In the genomic region with DNA sequence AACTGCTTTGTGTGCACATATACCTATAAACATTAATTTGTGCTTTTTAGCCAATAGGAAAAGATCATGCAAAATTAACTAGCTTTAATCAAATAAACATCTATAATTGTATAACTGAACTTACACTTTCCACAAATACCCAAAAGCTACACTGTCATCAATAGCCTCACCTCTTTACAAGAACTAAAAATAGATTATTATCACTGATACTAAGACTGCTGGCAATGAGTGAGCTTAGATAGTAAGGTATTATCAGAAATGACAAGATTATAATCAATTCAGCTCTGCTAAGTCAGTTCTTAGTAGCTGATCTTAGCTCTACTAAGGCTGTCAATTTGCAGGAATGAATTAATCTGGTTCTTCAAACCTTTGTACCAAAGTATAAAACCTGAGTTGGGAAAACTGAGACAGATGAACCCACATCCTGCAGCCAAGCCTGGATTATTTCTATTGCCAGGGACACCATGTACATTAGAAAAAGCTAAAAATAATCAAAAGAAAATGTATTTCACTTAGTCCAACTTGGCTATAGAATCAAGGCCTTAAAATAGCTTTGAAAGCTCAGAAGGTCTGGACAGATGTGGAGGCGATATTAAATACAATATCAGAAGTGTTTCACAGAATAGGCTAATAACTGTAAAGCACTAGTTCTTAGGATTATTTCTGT, we compare ENCODE assay signal across 26 cellular contexts.
"Had no signal": no experiment of that assay in that cellular context is flagged by ENCODE, and none has a peak within 500 bp of the region (broad histone marks: within the 10 kb centered on the region; RNA-seq: fewer than 3 reads in every experiment).

No MANE protein-coding gene starts in this region.

- DNase-seq: activated CD4-positive, alpha-beta memory T cell treated with anti-CD3 and anti-CD28 coated beads, Interleukin-2, amount 10 ng/mL, durations not matched to agents 7 days and 5 days; activated CD4-positive, alpha-beta T cell treated with anti-CD3 and anti-CD28 coated beads for 1 hour; activated CD4-positive, alpha-beta T cell treated with anti-CD3 and anti-CD28 coated beads for 4 hours; activated CD4-positive, alpha-beta T cell treated with anti-CD3 and anti-CD28 coated beads, Interleukin-2, amount 10 ng/mL, durations not matched to agents 7 days and 5 days; activated CD4-positive, alpha-beta T cell treated with anti-CD3 and anti-CD28 coated beads, Interleukin-2, amount 50 U/mL, for 4 hours; activated CD8-positive, alpha-beta memory T cell treated with anti-CD3 and anti-CD28 coated beads, Interleukin-2, amount 50 U/mL, for 48 hours; activated gamma-delta T cell; activated naive CD4-positive, alpha-beta T cell; activated naive CD4-positive, alpha-beta T cell treated with anti-CD3 and anti-CD28 coated beads, Interleukin-2, amount 10 ng/mL, durations not matched to agents 7 days and 5 days; activated naive CD8-positive, alpha-beta T cell treated with anti-CD3 and anti-CD28 coated beads, Interleukin-2, amount 10 ng/mL, durations not matched to agents 7 days and 5 days; activated T-cell treated with anti-CD3 and anti-CD28 coated beads for 4 hours; activated T-cell treated with anti-CD3 and anti-CD28 coated beads, Interleukin-2, amount 50 U/mL, for 24 hours; activated T-cell treated with anti-CD3 and anti-CD28 coated beads, Interleukin-2, amount 50 U/mL, for 72 hours; cortex of kidney; dermis blood vessel endothelial cell; effector CD4-positive, alpha-beta T cell; effector memory CD8-positive, alpha-beta T cell; foreskin keratinocyte; head of caudate nucleus; T-helper 1 cell; T-helper 17 cell had no signal

- H3K4me3 ChIP-seq: ascending aorta, breast epithelium, esophagus muscularis mucosa had no signal

- H3K4me1 ChIP-seq: breast epithelium, foreskin keratinocyte had no signal

- ATAC-seq: activated naive CD4-positive, alpha-beta T cell treated with anti-CD3 and anti-CD28 coated beads, Interleukin-2, amount 50 U/mL, for 72 hours; activated T-cell treated with anti-CD3 and anti-CD28 coated beads, Interleukin-2, amount 50 U/mL, for 72 hours; effector memory CD8-positive, alpha-beta T cell; foreskin keratinocyte; T-helper 17 cell; WTC11 had no signal

- H3K27me3 ChIP-seq: ascending aorta, breast epithelium, esophagus muscularis mucosa, foreskin keratinocyte had no signal

- H3K9me3 ChIP-seq: ascending aorta, breast epithelium, esophagus muscularis mucosa had no signal

- H3K36me3 ChIP-seq: breast epithelium had no signal

- H3K27ac ChIP-seq: ascending aorta, breast epithelium, esophagus muscularis mucosa, foreskin keratinocyte had no signal
